8 cellular contexts compared by ENCODE assay signal in genomic region chr1:19445417-19446342, GRCh38. TPM values are rescaled to one million over a fixed set of nuclear protein-coding genes. Genes with fewer than 3 reads are reported as not detected.
DNase-seq lines count a peak whose midpoint lies in the region; ATAC-seq and TF ChIP-seq lines count a peak whose summit lies in the region.

No MANE protein-coding gene starts in this region.

- no peaks in the 10 kb centered on the region for H3K36me3 ChIP-seq in testis (ENCODE audit: low read depth, missing control alignments)

- H3K4me3 ChIP-seq in testis: no peak overlapping the region

- H3K4me1 Mint-ChIP-seq in immature natural killer cell: peaks cover 77 to 96% of the 10 kb centered on the region in 2 donors

- TF ChIP-seq POLR2A in testis (IDR thresholded peaks at IDR 0.05): no peak

- ATAC-seq in Right ventricle myocardium superior (ENCODE audit: poor library complexity): peak; percentile 44
- no peak for ATAC-seq in left cardiac atrium
- no peak for ATAC-seq in activated naive CD4-positive, alpha-beta T cell treated with anti-CD3 and anti-CD28 coated beads, Interleukin-2, amount 50 U/mL, for 72 hours
- ATAC-seq in GM21528 (IDR thresholded peaks at IDR 0.05; ENCODE audit: low FRiP score, unreplicated experiment): no peak

- H3K4me1 ChIP-seq in testis: peaks cover 56% of the 10 kb centered on the region

- 35 to 54% methylated on average over 13 of the region's 13 CpGs for whole genome bisulfite sequencing in testis, 2 donors

- intact Hi-C loops in Right ventricle myocardium superior (cut with DNase I) (no loop called here), left cardiac atrium (cut with DNase I) (no loop called here), testis (cut with DNase I; ENCODE audit: low total_unique reads) (no loop called here)

- H3K9me3 ChIP-seq in testis: no peaks in the 10 kb centered on the region

- H3K27ac Mint-ChIP-seq in activated naive CD4-positive, alpha-beta T cell treated with anti-CD3 and anti-CD28 coated beads, Interleukin-2, amount 50 U/mL, for 72 hours: peak overlapping the region; percentile 75 to 83
- peak overlapping the region; percentile 59 to 78 (median 76) for H3K27ac Mint-ChIP-seq in immature natural killer cell

- H3K27ac ChIP-seq in testis: peak overlapping the region; percentile 19 to 74

- peaks cover 8 to 22% of the 10 kb centered on the region in 2 donors for H3K36me3 Mint-ChIP-seq in activated naive CD4-positive, alpha-beta T cell treated with anti-CD3 and anti-CD28 coated beads, Interleukin-2, amount 50 U/mL, for 72 hours
- H3K36me3 Mint-ChIP-seq in immature natural killer cell: peaks cover 0 to 7% (median 0%) of the 10 kb centered on the region in 3 donors

- TF ChIP-seq CTCF in testis (IDR thresholded peaks at IDR 0.05): peak in 2 of 3 experiments; percentile 26 to 31

- DNase-seq in Right ventricle myocardium superior: no peak
- DNase-seq in left cardiac atrium: no peak
- no peak for DNase-seq in activated naive CD4-positive, alpha-beta T cell treated with anti-CD3 and anti-CD28 coated beads, Interleukin-2, amount 50 U/mL, for 72 hours (ENCODE audit: low spot score in 2 of 2)
- no peak for DNase-seq in immature natural killer cell
- no peak for DNase-seq in testis
- DNase-seq in MV-4-11 (lab: John Stamatoyannopoulos, UW): no peak
- DNase-seq in hypothalamus (lab: John Stamatoyannopoulos, UW): no peak

- H3K27me3 ChIP-seq in testis: no peaks in the 10 kb centered on the region

- no peaks in the 10 kb centered on the region for H3K9me3 Mint-ChIP-seq in activated naive CD4-positive, alpha-beta T cell treated with anti-CD3 and anti-CD28 coated beads, Interleukin-2, amount 50 U/mL, for 72 hours
- no peaks in the 10 kb centered on the region for H3K9me3 Mint-ChIP-seq in immature natural killer cell

- H3K27me3 Mint-ChIP-seq in immature natural killer cell (ENCODE audit: low read depth in 3 of 3): peaks cover 0 to 1% (median under 1%) of the 10 kb centered on the region in 3 donors

- peak overlapping the region in 1 of 5 donors; percentile 8 for H3K4me3 Mint-ChIP-seq in immature natural killer cell

RNA-seq across cellular contexts. Expression of gene CAPZB, which starts 39.7 kb away (rescaled TPM):
- 222 TPM for total RNA-seq in Right ventricle myocardium superior
- 100 to 1,000 TPM; 227 to 254 TPM for total RNA-seq in left cardiac atrium
- 100 to 1,000 TPM; 404 to 419 TPM for total RNA-seq in activated naive CD4-positive, alpha-beta T cell treated with anti-CD3 and anti-CD28 coated beads, Interleukin-2, amount 50 U/mL, for 72 hours
- polyA plus RNA-seq in immature natural killer cell: 100 to 1,000 TPM; 447 to 644 (median 455) TPM
- total RNA-seq in testis: 100 to 1,000 TPM; 147 to 207 TPM
- 502 TPM for polyA plus RNA-seq in testis (ENCODE audit: insufficient read depth, low read depth, low replicate concordance)
